ENCODE assay signal across 26 cellular contexts in genomic region chr17:38637951-38638350, GRCh38.
"Had no signal": no experiment of that assay in that cellular context is flagged by ENCODE, and none has a peak within 500 bp of the region (broad histone marks: within the 10 kb centered on the region; RNA-seq: fewer than 3 reads in every experiment).

No MANE protein-coding gene starts in this region.

- H3K27ac Mint-ChIP-seq: activated CD4-positive, alpha-beta T cell treated with anti-CD3 and anti-CD28 coated beads for 36 hours; activated CD8-positive, alpha-beta T cell treated with anti-CD3 and anti-CD28 coated beads for 36 hours; activated naive CD8-positive, alpha-beta T cell; activated T-helper 17 cell treated with anti-CD3 and anti-CD28 coated beads, Interleukin-2, amount 50 U/mL, for 72 hours had no signal

- DNase-seq: activated CD4-positive, alpha-beta T cell treated with anti-CD3 and anti-CD28 coated beads for 36 hours; activated CD4-positive, alpha-beta T cell treated with anti-CD3 and anti-CD28 coated beads, Interleukin-2, amount 50 U/mL, for 1 hour; activated CD4-positive, alpha-beta T cell treated with anti-CD3 and anti-CD28 coated beads, Interleukin-2, amount 50 U/mL, for 48 hours; activated CD4-positive, CD25-positive, alpha-beta regulatory T cell; activated CD4-positive, CD25-positive, alpha-beta regulatory T cell treated with anti-CD3 and anti-CD28 coated beads, Interleukin-2, amount 50 U/mL, for 72 hours; activated CD8-positive, alpha-beta memory T cell treated with anti-CD3 and anti-CD28 coated beads for 24 hours; activated CD8-positive, alpha-beta T cell treated with anti-CD3 and anti-CD28 coated beads for 36 hours; activated effector memory CD4-positive, alpha-beta T cell treated with Interleukin-2 at 50 U/mL for 16 hours; activated gamma-delta T cell treated with Interleukin-2 at 50 U/mL for 16 hours; activated naive CD4-positive, alpha-beta T cell treated with anti-CD3 and anti-CD28 coated beads, Interleukin-2, amount 50 U/mL, for 16 hours; activated naive CD4-positive, alpha-beta T cell treated with Interleukin-2 at 50 U/mL for 16 hours; activated T-cell treated with anti-CD3 and anti-CD28 coated beads, Interleukin-2, amount 50 U/mL, for 4 hours; amniotic stem cell; anterior cingulate cortex; brain microvascular endothelial cell; dermis blood vessel endothelial cell; effector CD8-positive, alpha-beta T cell; foreskin fibroblast; gastrocnemius medialis; glutamatergic neuron; heart left ventricle; T-helper 2 cell had no signal

- H3K4me3 ChIP-seq: coronary artery, gastrocnemius medialis, heart left ventricle had no signal

- H3K4me3 Mint-ChIP-seq: activated CD4-positive, alpha-beta T cell treated with anti-CD3 and anti-CD28 coated beads for 36 hours; activated CD8-positive, alpha-beta T cell treated with anti-CD3 and anti-CD28 coated beads for 36 hours; activated naive CD8-positive, alpha-beta T cell; activated T-cell treated with anti-CD3 and anti-CD28 coated beads, Interleukin-2, amount 50 U/mL, for 4 hours; activated T-helper 17 cell treated with anti-CD3 and anti-CD28 coated beads, Interleukin-2, amount 50 U/mL, for 72 hours; central memory CD8-positive, alpha-beta T cell had no signal

- H3K27me3 ChIP-seq: brain microvascular endothelial cell, gastrocnemius medialis had no signal

- H3K36me3 Mint-ChIP-seq: activated naive CD8-positive, alpha-beta T cell had no signal

- H3K4me1 Mint-ChIP-seq: activated CD4-positive, alpha-beta T cell treated with anti-CD3 and anti-CD28 coated beads for 36 hours; activated T-helper 17 cell treated with anti-CD3 and anti-CD28 coated beads, Interleukin-2, amount 50 U/mL, for 72 hours; central memory CD8-positive, alpha-beta T cell had no signal

- H3K36me3 ChIP-seq: brain microvascular endothelial cell, gastrocnemius medialis, heart left ventricle had no signal

- H3K27ac ChIP-seq: brain microvascular endothelial cell, coronary artery, gastrocnemius medialis, heart left ventricle had no signal

- H3K9me3 ChIP-seq: gastrocnemius medialis, heart left ventricle had no signal

- H3K4me1 ChIP-seq: gastrocnemius medialis, heart left ventricle had no signal

- H3K9me3 Mint-ChIP-seq: activated CD8-positive, alpha-beta T cell treated with anti-CD3 and anti-CD28 coated beads for 36 hours; activated T-cell treated with anti-CD3 and anti-CD28 coated beads, Interleukin-2, amount 50 U/mL, for 4 hours; activated T-helper 17 cell treated with anti-CD3 and anti-CD28 coated beads, Interleukin-2, amount 50 U/mL, for 72 hours; central memory CD8-positive, alpha-beta T cell had no signal
